1 cellular context compared by ENCODE assay signal in genomic region chr17:47945529-47946508, GRCh38.
TF ChIP-seq lines count a peak whose summit lies in the region.

No MANE protein-coding gene starts in this region.

TF ChIP-seq in SK-N-SH treated with all-trans-retinoic acid at 6 μM for 48 hours, 23 proteins besides CTCF, POLR2A, EP300 and RAD21 (continued from another document):
- TF ChIP-seq TOX (CRISPR knock-in tag; IDR thresholded peaks at IDR 0.05; ENCODE audit: borderline replicate concordance) = no peak
- no peak for TF ChIP-seq SNAI2 (CRISPR knock-in tag; IDR thresholded peaks at IDR 0.05)
- TF ChIP-seq RARB (CRISPR knock-in tag; IDR thresholded peaks at IDR 0.05) = no peak
- TF ChIP-seq PATZ1 (CRISPR knock-in tag; IDR thresholded peaks at IDR 0.05; ENCODE audit: borderline replicate concordance) = no peak
